In the genomic region with DNA sequence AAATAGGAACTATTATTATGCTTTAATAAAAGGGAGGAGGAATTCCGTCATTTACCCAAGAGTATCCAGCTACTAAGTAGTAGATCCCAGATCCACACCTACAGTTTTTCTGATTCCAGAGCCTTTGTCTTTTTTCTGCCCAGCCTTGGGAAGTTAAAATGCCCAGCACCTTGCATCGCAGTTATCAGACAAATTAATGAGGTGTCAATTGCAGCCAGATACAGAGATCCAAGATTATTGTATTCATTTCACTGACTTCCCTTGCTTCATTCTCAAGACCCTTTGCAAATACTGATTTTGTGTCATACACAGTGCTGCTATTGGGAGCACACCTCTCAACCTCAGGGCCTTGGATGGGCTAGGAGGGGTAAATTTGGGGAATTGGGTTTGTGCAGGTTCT, we compare ENCODE assay signal across 9 cellular contexts. TPM values are rescaled to one million over a fixed set of nuclear protein-coding genes. Genes with fewer than 3 reads are reported as not detected.
A peak's percentile ranks its signal among the peaks of the same experiment; 100 is the strongest.
DNase-seq lines count a peak whose midpoint lies in the region; ATAC-seq and TF ChIP-seq lines count a peak whose summit lies in the region.
"Had no signal": no experiment of that assay in that cellular context is flagged by ENCODE, and none has a peak within 500 bp of the region (broad histone marks: within the 10 kb centered on the region; RNA-seq: fewer than 3 reads in every experiment).

No MANE protein-coding gene starts in this region.

- no peak for TF ChIP-seq POLR2A in ovary (IDR thresholded peaks at IDR 0.05)

- no peak overlapping the region for H3K27ac ChIP-seq in ovary

- intact Hi-C loops in activated CD4-positive, alpha-beta T cell treated with anti-CD3 and anti-CD28 coated beads for 36 hours (cut with DNase I, micrococcal nuclease): loop anchor here (1.0 to 10.0 kb wide), 11 partner anchors 11 to 652 kb away; a partner anchor contains a TSS
- intact Hi-C loops in ovary (cut with DNase I): loop anchor here in 2 of 4 donors (10.0 kb wide), 3 partner anchors 72 to 342 kb away; no protein-coding TSS in a partner anchor

- DNase-seq in activated CD4-positive, alpha-beta T cell treated with anti-CD3 and anti-CD28 coated beads for 36 hours: no peak
- DNase-seq in activated CD4-positive, alpha-beta T cell treated with anti-CD3 and anti-CD28 coated beads for 4 hours: no peak
- no peak for DNase-seq in activated CD8-positive, alpha-beta T cell treated with anti-CD3 and anti-CD28 coated beads, Interleukin-2, amount 10 ng/mL, durations not matched to agents 7 days and 5 days
- DNase-seq in immature natural killer cell (no peak), NAMALWA (ENCODE audit: low spot score) (no peak), EL (no peak), ovary (no peak)
- DNase-seq: retina had no signal

- no peaks in the 10 kb centered on the region for H3K9me3 ChIP-seq in ovary

- H3K36me3 Mint-ChIP-seq in activated CD4-positive, alpha-beta T cell treated with anti-CD3 and anti-CD28 coated beads for 36 hours (ENCODE audit: low read depth): peaks cover 27% of the 10 kb centered on the region
- peaks cover 47% of the 10 kb centered on the region for H3K36me3 Mint-ChIP-seq in activated CD8-positive, alpha-beta T cell treated with anti-CD3 and anti-CD28 coated beads, Interleukin-2, amount 10 ng/mL, durations not matched to agents 7 days and 5 days (ENCODE audit: low read depth)
- peaks cover 2 to 9% (median 2%) of the 10 kb centered on the region in 3 donors for H3K36me3 Mint-ChIP-seq in immature natural killer cell
- H3K36me3 Mint-ChIP-seq in stimulated activated memory B cell treated with anti-CD40 and anti-IgM and Interleukin-4, amounts not matched to agents 10 μg/mL and 1 μg/mL and 100 μg/mL, for 72 hours: no peaks in the 10 kb centered on the region

- no peak for TF ChIP-seq CTCF in ovary (IDR thresholded peaks at IDR 0.05)

- H3K27ac Mint-ChIP-seq in activated CD4-positive, alpha-beta T cell treated with anti-CD3 and anti-CD28 coated beads for 36 hours: peak overlapping the region; percentile 99
- peak overlapping the region; percentile 96 for H3K27ac Mint-ChIP-seq in activated CD8-positive, alpha-beta T cell treated with anti-CD3 and anti-CD28 coated beads, Interleukin-2, amount 10 ng/mL, durations not matched to agents 7 days and 5 days
- peak overlapping the region; percentile 96 to 99 (median 97) for H3K27ac Mint-ChIP-seq in immature natural killer cell
- H3K27ac Mint-ChIP-seq in stimulated activated memory B cell treated with anti-CD40 and anti-IgM and Interleukin-4, amounts not matched to agents 10 μg/mL and 1 μg/mL and 100 μg/mL, for 72 hours: peak overlapping the region; percentile 93

- H3K4me1 Mint-ChIP-seq in activated CD4-positive, alpha-beta T cell treated with anti-CD3 and anti-CD28 coated beads for 36 hours: peaks cover 46% of the 10 kb centered on the region
- H3K4me1 Mint-ChIP-seq in activated CD8-positive, alpha-beta T cell treated with anti-CD3 and anti-CD28 coated beads, Interleukin-2, amount 10 ng/mL, durations not matched to agents 7 days and 5 days (ENCODE audit: low read depth): peaks cover 60% of the 10 kb centered on the region
- peaks cover 55 to 63% of the 10 kb centered on the region in 2 donors for H3K4me1 Mint-ChIP-seq in immature natural killer cell
- H3K4me1 Mint-ChIP-seq in stimulated activated memory B cell treated with anti-CD40 and anti-IgM and Interleukin-4, amounts not matched to agents 10 μg/mL and 1 μg/mL and 100 μg/mL, for 72 hours: peaks cover 39% of the 10 kb centered on the region

- H3K27me3 ChIP-seq in ovary: no peaks in the 10 kb centered on the region

- 79 to 86% (median 81%) methylated on average over 2 of the region's 2 CpGs for WGBS in ovary, 3 donors

- H3K4me1 ChIP-seq in ovary (ENCODE audit: insufficient read depth): no peaks in the 10 kb centered on the region

- ATAC-seq in activated CD4-positive, alpha-beta T cell treated with anti-CD3 and anti-CD28 coated beads for 36 hours: no peak
- ATAC-seq in activated CD8-positive, alpha-beta T cell treated with anti-CD3 and anti-CD28 coated beads, Interleukin-2, amount 10 ng/mL, durations not matched to agents 7 days and 5 days: no peak
- ATAC-seq in stimulated activated memory B cell treated with anti-CD40 and anti-IgM and Interleukin-4, amounts not matched to agents 10 μg/mL and 1 μg/mL and 100 μg/mL, for 72 hours: no peak

- no peaks in the 10 kb centered on the region for H3K36me3 ChIP-seq in ovary

- peak overlapping the region; percentile 100 for H3K4me3 Mint-ChIP-seq in activated CD4-positive, alpha-beta T cell treated with anti-CD3 and anti-CD28 coated beads for 36 hours
- H3K4me3 Mint-ChIP-seq in activated CD8-positive, alpha-beta T cell treated with anti-CD3 and anti-CD28 coated beads, Interleukin-2, amount 10 ng/mL, durations not matched to agents 7 days and 5 days: peak overlapping the region; percentile 100
- H3K4me3 Mint-ChIP-seq in immature natural killer cell: peak overlapping the region; percentile 98 to 100 (median 98)
- H3K4me3 Mint-ChIP-seq in stimulated activated memory B cell treated with anti-CD40 and anti-IgM and Interleukin-4, amounts not matched to agents 10 μg/mL and 1 μg/mL and 100 μg/mL, for 72 hours: no peak overlapping the region

- TF ChIP-seq EP300 in ovary (IDR thresholded peaks at IDR 0.05): no peak

- POLR2A ChIA-PET in activated CD4-positive, alpha-beta T cell treated with anti-CD3 and anti-CD28 coated beads for 36 hours (lab: Charles Lee): interaction anchor here (0.7 kb wide), 1 partner anchor 22 kb away, joined by 5 read pairs; no protein-coding TSS in a partner anchor
- POLR2A ChIA-PET in activated CD8-positive, alpha-beta T cell treated with anti-CD3 and anti-CD28 coated beads, Interleukin-2, amount 10 ng/mL, durations not matched to agents 7 days and 5 days (lab: Charles Lee): interaction anchor here (1.0 kb wide), 1 partner anchor 86 kb away, joined by 5 read pairs; no protein-coding TSS in a partner anchor

- no peaks in the 10 kb centered on the region for H3K9me3 Mint-ChIP-seq in activated CD4-positive, alpha-beta T cell treated with anti-CD3 and anti-CD28 coated beads for 36 hours (ENCODE audit: low read depth)
- no peaks in the 10 kb centered on the region for H3K9me3 Mint-ChIP-seq in activated CD8-positive, alpha-beta T cell treated with anti-CD3 and anti-CD28 coated beads, Interleukin-2, amount 10 ng/mL, durations not matched to agents 7 days and 5 days (ENCODE audit: insufficient read depth)
- H3K9me3 Mint-ChIP-seq in immature natural killer cell: no peaks in the 10 kb centered on the region
- no peaks in the 10 kb centered on the region for H3K9me3 Mint-ChIP-seq in stimulated activated memory B cell treated with anti-CD40 and anti-IgM and Interleukin-4, amounts not matched to agents 10 μg/mL and 1 μg/mL and 100 μg/mL, for 72 hours

- CTCF ChIA-PET in activated CD4-positive, alpha-beta T cell treated with anti-CD3 and anti-CD28 coated beads for 36 hours (lab: Charles Lee): interaction anchor here (0.6 to 1.9 kb wide), 20 partner anchors 7 to 471 kb away, joined by 3 to 12 read pairs (median 3); no protein-coding TSS in a partner anchor
- CTCF ChIA-PET in activated CD8-positive, alpha-beta T cell treated with anti-CD3 and anti-CD28 coated beads, Interleukin-2, amount 10 ng/mL, durations not matched to agents 7 days and 5 days (lab: Charles Lee): interaction anchor here (0.8 to 4.9 kb wide), 21 partner anchors 11 to 473 kb away, joined by 3 to 54 read pairs (median 6); no protein-coding TSS in a partner anchor

- H3K27me3 Mint-ChIP-seq in activated CD4-positive, alpha-beta T cell treated with anti-CD3 and anti-CD28 coated beads for 36 hours: no peaks in the 10 kb centered on the region
- H3K27me3 Mint-ChIP-seq in activated CD8-positive, alpha-beta T cell treated with anti-CD3 and anti-CD28 coated beads, Interleukin-2, amount 10 ng/mL, durations not matched to agents 7 days and 5 days (ENCODE audit: low read depth): no peaks in the 10 kb centered on the region
- H3K27me3 Mint-ChIP-seq in immature natural killer cell (ENCODE audit: low read depth in 3 of 3): peaks cover 4 to 7% (median 4%) of the 10 kb centered on the region in 3 donors
- no peaks in the 10 kb centered on the region for H3K27me3 Mint-ChIP-seq in stimulated activated memory B cell treated with anti-CD40 and anti-IgM and Interleukin-4, amounts not matched to agents 10 μg/mL and 1 μg/mL and 100 μg/mL, for 72 hours

- no peak overlapping the region for H3K4me3 ChIP-seq in ovary

RNA-seq across cellular contexts. Expression of a gene that starts 1.1 kb away (rescaled TPM):
- 10 to 100 TPM; 22.4 to 23.4 TPM for total RNA-seq in activated CD4-positive, alpha-beta T cell treated with anti-CD3 and anti-CD28 coated beads for 36 hours
- total RNA-seq in activated CD8-positive, alpha-beta T cell treated with anti-CD3 and anti-CD28 coated beads, Interleukin-2, amount 10 ng/mL, durations not matched to agents 7 days and 5 days: 10 to 100 TPM; 50.2 to 53.1 TPM
- polyA plus RNA-seq in immature natural killer cell (10 to 100 TPM; 32.9 to 49.9 (median 37.4) TPM), ovary (1 to 10 TPM in 1 of 2 donors, under 1 TPM in 1; 0.93 to 1.5 TPM)
- 1 to 10 TPM in 5 of 7 donors, under 1 TPM in 2; 0.83 to 3.1 (median 1.7) TPM for total RNA-seq in ovary

RNA-seq across cellular contexts. Expression of a gene that starts 45.4 kb away (rescaled TPM):
- under 1 TPM; 0.26 to 0.27 TPM for total RNA-seq in activated CD4-positive, alpha-beta T cell treated with anti-CD3 and anti-CD28 coated beads for 36 hours
- under 1 TPM; 0.13 to 0.21 TPM for total RNA-seq in activated CD8-positive, alpha-beta T cell treated with anti-CD3 and anti-CD28 coated beads, Interleukin-2, amount 10 ng/mL, durations not matched to agents 7 days and 5 days
- polyA plus RNA-seq in immature natural killer cell (1 to 10 TPM in 1 of 3 donors, under 1 TPM in 1, not detected in 1; 0.48 to 1.8 TPM), ovary (1 to 10 TPM in 1 of 2 donors, under 1 TPM in 1; 0.48 to 2.1 TPM)
- total RNA-seq in ovary: 1 to 10 TPM in 4 of 7 donors, under 1 TPM in 2, not detected in 1; 0.36 to 2.3 (median 2.0) TPM

Comparison
In these comparisons a context has a peak if more than half of its experiments do, and no peak if none do; other contexts are left out.
1. RNA of a gene that starts 1.1 kb away (total RNA-seq): 50.2 to 53.1 TPM in activated CD8-positive, alpha-beta T cell treated with anti-CD3 and anti-CD28 coated beads, Interleukin-2, amount 10 ng/mL, durations not matched to agents 7 days and 5 days and 22.4 to 23.4 TPM in activated CD4-positive, alpha-beta T cell treated with anti-CD3 and anti-CD28 coated beads for 36 hours; 0.83 to 3.1 TPM in ovary; every median in the first group is over 4 times any median in the second.
2. Peak in every context shown above with its lines, with median percentiles within 50 percentile points of each other: H3K27ac Mint-ChIP-seq.